In the genomic region with DNA sequence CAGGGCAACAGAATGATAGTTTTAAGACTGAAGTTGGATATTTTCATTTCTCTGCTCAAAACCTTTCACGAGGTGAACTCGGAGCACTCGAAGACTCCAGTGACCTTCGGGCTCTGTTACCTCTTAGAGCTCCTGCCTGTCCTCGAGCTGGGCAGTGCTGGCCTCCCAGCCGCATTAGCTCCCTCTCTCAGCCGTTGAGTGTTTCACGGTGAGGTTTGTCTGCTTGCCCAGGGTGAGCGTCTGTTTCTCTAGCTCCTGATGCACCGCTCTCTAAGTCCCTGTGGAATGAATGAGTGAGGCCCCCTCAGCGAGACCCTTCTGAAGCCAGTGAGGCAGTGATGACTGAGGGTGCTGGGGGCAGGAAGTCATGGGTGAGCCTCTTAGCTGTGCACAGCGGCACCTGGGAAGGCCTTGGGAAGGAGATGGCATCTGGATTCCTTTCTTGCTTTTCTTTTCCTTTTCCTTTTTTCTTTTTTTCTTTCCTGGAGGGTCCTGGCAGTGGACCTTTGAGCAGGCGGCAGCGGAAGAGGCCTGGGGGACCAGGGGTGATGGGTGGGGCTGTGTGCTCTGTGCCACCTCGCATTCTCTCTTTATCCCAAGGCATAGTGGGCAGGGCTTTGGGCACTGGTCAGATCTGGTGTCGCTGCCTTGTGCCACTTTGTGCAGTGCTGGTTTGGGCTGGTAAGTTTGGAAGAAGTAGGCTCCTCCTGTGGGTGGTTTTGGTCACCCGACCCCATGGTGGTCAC, we compare ENCODE assay signal across 1 cellular context.
TF ChIP-seq lines count a peak whose summit lies in the region.

No MANE protein-coding gene starts in this region.

TF ChIP-seq in GM23338, 12 proteins besides CTCF, POLR2A, EP300 and RAD21 (continued from another document):
- TF ChIP-seq, protein P1, sequence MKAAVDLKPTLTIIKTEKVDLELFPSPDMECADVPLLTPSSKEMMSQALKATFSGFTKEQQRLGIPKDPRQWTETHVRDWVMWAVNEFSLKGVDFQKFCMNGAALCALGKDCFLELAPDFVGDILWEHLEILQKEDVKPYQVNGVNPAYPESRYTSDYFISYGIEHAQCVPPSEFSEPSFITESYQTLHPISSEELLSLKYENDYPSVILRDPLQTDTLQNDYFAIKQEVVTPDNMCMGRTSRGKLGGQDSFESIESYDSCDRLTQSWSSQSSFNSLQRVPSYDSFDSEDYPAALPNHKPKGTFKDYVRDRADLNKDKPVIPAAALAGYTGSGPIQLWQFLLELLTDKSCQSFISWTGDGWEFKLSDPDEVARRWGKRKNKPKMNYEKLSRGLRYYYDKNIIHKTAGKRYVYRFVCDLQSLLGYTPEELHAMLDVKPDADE (IDR thresholded peaks at IDR 0.05): no peak
- TF ChIP-seq, protein P2, sequence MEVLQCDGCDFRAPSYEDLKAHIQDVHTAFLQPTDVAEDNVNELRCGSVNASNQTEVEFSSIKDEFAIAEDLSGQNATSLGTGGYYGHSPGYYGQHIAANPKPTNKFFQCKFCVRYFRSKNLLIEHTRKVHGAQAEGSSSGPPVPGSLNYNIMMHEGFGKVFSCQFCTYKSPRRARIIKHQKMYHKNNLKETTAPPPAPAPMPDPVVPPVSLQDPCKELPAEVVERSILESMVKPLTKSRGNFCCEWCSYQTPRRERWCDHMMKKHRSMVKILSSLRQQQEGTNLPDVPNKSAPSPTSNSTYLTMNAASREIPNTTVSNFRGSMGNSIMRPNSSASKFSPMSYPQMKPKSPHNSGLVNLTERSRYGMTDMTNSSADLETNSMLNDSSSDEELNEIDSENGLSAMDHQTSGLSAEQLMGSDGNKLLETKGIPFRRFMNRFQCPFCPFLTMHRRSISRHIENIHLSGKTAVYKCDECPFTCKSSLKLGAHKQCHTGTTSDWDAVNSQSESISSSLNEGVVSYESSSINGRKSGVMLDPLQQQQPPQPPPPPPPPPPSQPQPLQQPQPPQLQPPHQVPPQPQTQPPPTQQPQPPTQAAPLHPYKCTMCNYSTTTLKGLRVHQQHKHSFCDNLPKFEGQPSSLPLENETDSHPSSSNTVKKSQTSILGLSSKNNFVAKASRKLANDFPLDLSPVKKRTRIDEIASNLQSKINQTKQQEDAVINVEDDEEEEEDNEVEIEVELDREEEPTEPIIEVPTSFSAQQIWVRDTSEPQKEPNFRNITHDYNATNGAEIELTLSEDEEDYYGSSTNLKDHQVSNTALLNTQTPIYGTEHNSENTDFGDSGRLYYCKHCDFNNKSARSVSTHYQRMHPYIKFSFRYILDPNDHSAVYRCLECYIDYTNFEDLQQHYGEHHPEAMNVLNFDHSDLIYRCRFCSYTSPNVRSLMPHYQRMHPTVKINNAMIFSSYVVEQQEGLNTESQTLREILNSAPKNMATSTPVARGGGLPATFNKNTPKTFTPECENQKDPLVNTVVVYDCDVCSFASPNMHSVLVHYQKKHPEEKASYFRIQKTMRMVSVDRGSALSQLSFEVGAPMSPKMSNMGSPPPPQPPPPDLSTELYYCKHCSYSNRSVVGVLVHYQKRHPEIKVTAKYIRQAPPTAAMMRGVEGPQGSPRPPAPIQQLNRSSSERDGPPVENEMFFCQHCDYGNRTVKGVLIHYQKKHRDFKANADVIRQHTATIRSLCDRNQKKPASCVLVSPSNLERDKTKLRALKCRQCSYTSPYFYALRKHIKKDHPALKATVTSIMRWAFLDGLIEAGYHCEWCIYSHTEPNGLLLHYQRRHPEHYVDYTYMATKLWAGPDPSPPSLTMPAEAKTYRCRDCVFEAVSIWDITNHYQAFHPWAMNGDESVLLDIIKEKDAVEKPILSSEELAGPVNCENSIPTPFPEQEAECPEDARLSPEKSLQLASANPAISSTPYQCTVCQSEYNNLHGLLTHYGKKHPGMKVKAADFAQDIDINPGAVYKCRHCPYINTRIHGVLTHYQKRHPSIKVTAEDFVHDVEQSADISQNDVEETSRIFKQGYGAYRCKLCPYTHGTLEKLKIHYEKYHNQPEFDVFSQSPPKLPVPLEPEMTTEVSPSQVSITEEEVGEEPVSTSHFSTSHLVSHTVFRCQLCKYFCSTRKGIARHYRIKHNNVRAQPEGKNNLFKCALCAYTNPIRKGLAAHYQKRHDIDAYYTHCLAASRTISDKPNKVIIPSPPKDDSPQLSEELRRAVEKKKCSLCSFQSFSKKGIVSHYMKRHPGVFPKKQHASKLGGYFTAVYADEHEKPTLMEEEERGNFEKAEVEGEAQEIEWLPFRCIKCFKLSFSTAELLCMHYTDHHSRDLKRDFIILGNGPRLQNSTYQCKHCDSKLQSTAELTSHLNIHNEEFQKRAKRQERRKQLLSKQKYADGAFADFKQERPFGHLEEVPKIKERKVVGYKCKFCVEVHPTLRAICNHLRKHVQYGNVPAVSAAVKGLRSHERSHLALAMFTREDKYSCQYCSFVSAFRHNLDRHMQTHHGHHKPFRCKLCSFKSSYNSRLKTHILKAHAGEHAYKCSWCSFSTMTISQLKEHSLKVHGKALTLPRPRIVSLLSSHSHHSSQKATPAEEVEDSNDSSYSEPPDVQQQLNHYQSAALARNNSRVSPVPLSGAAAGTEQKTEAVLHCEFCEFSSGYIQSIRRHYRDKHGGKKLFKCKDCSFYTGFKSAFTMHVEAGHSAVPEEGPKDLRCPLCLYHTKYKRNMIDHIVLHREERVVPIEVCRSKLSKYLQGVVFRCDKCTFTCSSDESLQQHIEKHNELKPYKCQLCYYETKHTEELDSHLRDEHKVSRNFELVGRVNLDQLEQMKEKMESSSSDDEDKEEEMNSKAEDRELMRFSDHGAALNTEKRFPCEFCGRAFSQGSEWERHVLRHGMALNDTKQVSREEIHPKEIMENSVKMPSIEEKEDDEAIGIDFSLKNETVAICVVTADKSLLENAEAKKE (CRISPR knock-in tag; IDR thresholded peaks at IDR 0.05): no peak
- TF ChIP-seq EZH2 (IDR thresholded peaks at IDR 0.05; ENCODE audit: low read depth, unreplicated experiment) (no peak), ZNF114 (CRISPR knock-in tag; IDR thresholded peaks at IDR 0.05) (no peak), POLR2AphosphoS5 (IDR thresholded peaks at IDR 0.05; ENCODE audit: low read depth) (no peak)
